In genomic region chr1:33092438-33092837, GRCh38 we compare ENCODE assay signal across 33 cellular contexts.
"Had no signal": no experiment of that assay in that cellular context is flagged by ENCODE, and none has a peak within 500 bp of the region (broad histone marks: within the 10 kb centered on the region; RNA-seq: fewer than 3 reads in every experiment).

No MANE protein-coding gene starts in this region.

- H3K9me3 ChIP-seq: breast epithelium, ovary, right lobe of liver, upper lobe of left lung, vagina had no signal

- H3K4me3 ChIP-seq: breast epithelium, ovary, right lobe of liver, skin epidermis, upper lobe of left lung, vagina had no signal

- H3K9me3 Mint-ChIP-seq: activated naive CD4-positive, alpha-beta T cell treated with anti-CD3 and anti-CD28 coated beads for 36 hours; activated naive CD8-positive, alpha-beta T cell treated with anti-CD3 and anti-CD28 coated beads for 36 hours; mesothelial cell of epicardium; naive B cell; stimulated activated memory B cell treated with anti-CD40 and anti-IgM and Interleukin-4, amounts not matched to agents 10 μg/mL and 1 μg/mL and 100 μg/mL, for 72 hours; stimulated activated naive CD8-positive, alpha-beta T cell treated with anti-CD3 and anti-CD28 coated beads, Interleukin-15, amount 100 ng/mL, for 72 hours had no signal

- ATAC-seq: left cardiac atrium; left ventricle myocardium superior; right lobe of liver; stimulated activated memory B cell treated with anti-CD40 and anti-IgM and Interleukin-4, amounts not matched to agents 10 μg/mL and 1 μg/mL and 100 μg/mL, for 72 hours had no signal

- H3K4me3 Mint-ChIP-seq: activated naive CD4-positive, alpha-beta T cell treated with anti-CD3 and anti-CD28 coated beads for 36 hours; activated naive CD8-positive, alpha-beta T cell treated with anti-CD3 and anti-CD28 coated beads for 36 hours; mesothelial cell of epicardium; naive B cell; stimulated activated memory B cell treated with anti-CD40 and anti-IgM and Interleukin-4, amounts not matched to agents 10 μg/mL and 1 μg/mL and 100 μg/mL, for 72 hours; stimulated activated naive CD8-positive, alpha-beta T cell treated with anti-CD3 and anti-CD28 coated beads, Interleukin-15, amount 100 ng/mL, for 72 hours had no signal

- DNase-seq: activated CD4-positive, alpha-beta T cell treated with anti-CD3 and anti-CD28 coated beads for 4 hours; activated CD4-positive, alpha-beta T cell treated with anti-CD3 and anti-CD28 coated beads, Interleukin-2, amount 50 U/mL, for 4 hours; activated effector memory CD4-positive, alpha-beta T cell treated with anti-CD3 and anti-CD28 coated beads, Interleukin-2, amount 50 U/mL, for 16 hours; activated naive CD4-positive, alpha-beta T cell treated with anti-CD3 and anti-CD28 coated beads for 36 hours; activated naive CD8-positive, alpha-beta T cell treated with anti-CD3 and anti-CD28 coated beads for 36 hours; activated T-cell treated with anti-CD3 and anti-CD28 coated beads, Interleukin-2, amount 50 U/mL, for 48 hours; amygdala; central memory CD4-positive, alpha-beta T cell; dermis blood vessel endothelial cell; effector CD4-positive, alpha-beta T cell; islet precursor cell; left cardiac atrium; left ventricle myocardium superior; naive B cell; ovary; stimulated activated CD4-positive, alpha-beta T cell treated with anti-CD3 and anti-CD28 coated beads, Interleukin-12 subunit alpha, Interleukin-12 subunit beta, amount 100 ng/mL, for 4 hours; stimulated activated CD4-positive, alpha-beta T cell treated with anti-CD3 and anti-CD28 coated beads, Interleukin-4, amount 100 ng/mL, for 24 hours; stimulated activated naive CD8-positive, alpha-beta T cell treated with anti-CD3 and anti-CD28 coated beads, Interleukin-15, amount 100 ng/mL, for 72 hours; substantia nigra; T-helper 1 cell; T-helper 9 cell; upper lobe of left lung had no signal

- H3K27ac ChIP-seq: breast epithelium, ovary, right lobe of liver, upper lobe of left lung, vagina, VCaP had no signal

- H3K4me1 ChIP-seq: breast epithelium, vagina had no signal

- H3K27me3 ChIP-seq: breast epithelium, ovary, right lobe of liver, upper lobe of left lung, vagina had no signal

- FAIRE-seq: colon, frontal cortex, TTC549 had no signal

- H3K27ac Mint-ChIP-seq: activated naive CD4-positive, alpha-beta T cell treated with anti-CD3 and anti-CD28 coated beads for 36 hours; activated naive CD8-positive, alpha-beta T cell treated with anti-CD3 and anti-CD28 coated beads for 36 hours; mesothelial cell of epicardium; progenitor cell of endocrine pancreas; stimulated activated memory B cell treated with anti-CD40 and anti-IgM and Interleukin-4, amounts not matched to agents 10 μg/mL and 1 μg/mL and 100 μg/mL, for 72 hours had no signal

- H3K36me3 Mint-ChIP-seq: naive B cell; stimulated activated memory B cell treated with anti-CD40 and anti-IgM and Interleukin-4, amounts not matched to agents 10 μg/mL and 1 μg/mL and 100 μg/mL, for 72 hours had no signal

- H3K36me3 ChIP-seq: breast epithelium, ovary, right lobe of liver, upper lobe of left lung, vagina had no signal

- H3K27me3 Mint-ChIP-seq: activated naive CD8-positive, alpha-beta T cell treated with anti-CD3 and anti-CD28 coated beads for 36 hours; stimulated activated memory B cell treated with anti-CD40 and anti-IgM and Interleukin-4, amounts not matched to agents 10 μg/mL and 1 μg/mL and 100 μg/mL, for 72 hours; stimulated activated naive CD8-positive, alpha-beta T cell treated with anti-CD3 and anti-CD28 coated beads, Interleukin-15, amount 100 ng/mL, for 72 hours had no signal
